ENCODE assay signal across 26 cellular contexts in the genomic region with DNA sequence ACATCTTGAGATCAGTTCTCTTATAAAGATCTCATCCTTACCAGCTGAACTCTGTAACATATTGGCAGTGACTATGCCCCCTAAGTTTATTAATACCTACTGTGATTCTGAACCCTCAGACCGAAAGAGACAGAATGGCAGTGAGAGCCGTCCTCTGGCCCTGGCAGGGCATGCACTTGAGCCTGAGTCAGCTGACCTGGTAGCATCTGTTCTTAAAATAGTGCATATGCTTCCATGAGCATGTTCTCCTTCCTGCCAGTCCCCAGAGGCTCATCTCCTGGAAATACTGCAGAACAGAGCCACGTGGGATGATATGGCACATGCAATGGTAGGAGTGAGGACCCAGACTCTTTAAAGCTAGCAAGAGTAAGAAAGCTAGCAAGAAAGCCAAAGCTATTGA. TPM values are rescaled to one million over a fixed set of nuclear protein-coding genes. Genes with fewer than 3 reads are reported as not detected.
DNase-seq lines count a peak whose midpoint lies in the region; ATAC-seq and TF ChIP-seq lines count a peak whose summit lies in the region.
"Had no signal": no experiment of that assay in that cellular context is flagged by ENCODE, and none has a peak within 500 bp of the region (broad histone marks: within the 10 kb centered on the region; RNA-seq: fewer than 3 reads in every experiment).

No MANE protein-coding gene starts in this region.

- H3K9ac ChIP-seq in SK-N-SH (no peak overlapping the region), skeletal muscle tissue (ENCODE audit: low read depth in 1 of 3, low read length in 3 of 3) (no peak overlapping the region)

- H3K36me3 ChIP-seq in SK-N-SH (replicated peaks in 1 of 2; ENCODE audit: control insufficient read depth in 1 of 2, insufficient read depth in 2 of 2, low read length in 1 of 2) (peaks cover 4 to 9% of the 10 kb centered on the region in 2 experiments), skeletal muscle tissue (ENCODE audit: control insufficient read depth in 3 of 3, insufficient read depth in 3 of 3, low read length in 3 of 3) (peaks cover 3 to 14% (median 9%) of the 10 kb centered on the region in 3 donors)
- H3K36me3 ChIP-seq: breast epithelium, left lung, sigmoid colon, SJSA1, tibial artery, vagina had no signal

- no peak for TF ChIP-seq EP300 in SK-N-SH (IDR thresholded peaks at IDR 0.05; ENCODE audit: borderline replicate concordance in 1 of 2, low read depth in 1 of 2, low read length in 1 of 2)

- TF ChIP-seq CTCF in SK-N-SH (IDR thresholded peaks at IDR 0.05): no peak

- no peaks in the 10 kb centered on the region for H3K79me2 ChIP-seq in SK-N-SH (ENCODE audit: insufficient read depth)

- CTCF ChIA-PET in SK-N-SH (lab: Yijun Ruan, JAX): interaction anchor here (1.2 kb wide), 1 partner anchor 60 kb away, joined by 3 read pairs; a partner anchor contains a TSS

- H3K4me2 ChIP-seq in SK-N-SH: peak overlapping the region; percentile 20; the same call in 1 of the 2 replicates

- H3K9me3 ChIP-seq in SK-N-SH (no peaks in the 10 kb centered on the region), skeletal muscle tissue (ENCODE audit: control insufficient read depth in 3 of 3, low read length in 3 of 3) (no peaks in the 10 kb centered on the region)
- H3K9me3 ChIP-seq: breast epithelium, left lung, sigmoid colon, SJSA1, vagina had no signal

- H3F3A ChIP-seq in SK-N-SH (replicated peaks; ENCODE audit: insufficient read depth): peaks cover 21% of the 10 kb centered on the region

- no peaks in the 10 kb centered on the region for H3K9me2 ChIP-seq in SK-N-SH

- H3K4me1 ChIP-seq in SK-N-SH (ENCODE audit: control insufficient read depth in 1 of 2, insufficient read depth in 2 of 2, low read depth in 1 of 2, low read length in 1 of 2) (peaks cover 2 to 17% of the 10 kb centered on the region in 2 experiments; a peak in 3 of 4 replicates), skeletal muscle tissue (ENCODE audit: control insufficient read depth in 3 of 3, insufficient read depth in 3 of 3, low read length in 3 of 3) (peaks cover 17 to 32% (median 32%) of the 10 kb centered on the region in 3 donors)
- H3K4me1 ChIP-seq: breast epithelium, sigmoid colon, vagina had no signal

- WGBS in SK-N-SH (ENCODE audit: low lambda C conversion rate): 54% methylated on average over 3 of the region's 3 CpGs

- POLR2A ChIA-PET in SK-N-SH (lab: Yijun Ruan, JAX): no interaction called here

- H3K27ac ChIP-seq in SK-N-SH (ENCODE audit: low read depth in 2 of 2, low read length in 1 of 2) (no peak overlapping the region), skeletal muscle tissue (ENCODE audit: low read depth, low read length) (peak overlapping the region; percentile 70)
- H3K27ac ChIP-seq: breast epithelium, left lung, sigmoid colon, SJSA1, tibial artery, vagina had no signal

- no peaks in the 10 kb centered on the region for H3K27me3 ChIP-seq in SK-N-SH (ENCODE audit: insufficient read depth)
- no peaks in the 10 kb centered on the region for H3K27me3 ChIP-seq in skeletal muscle tissue (ENCODE audit: control insufficient read depth in 3 of 3, insufficient read depth in 3 of 3, low read length in 3 of 3)
- H3K27me3 ChIP-seq: breast epithelium, left lung, sigmoid colon, SJSA1, tibial artery, vagina had no signal

- intact Hi-C loops in left ventricle myocardium superior (cut with micrococcal nuclease): loop anchor here (10.0 kb wide), 1 partner anchor 51 kb away; no protein-coding TSS in a partner anchor

- peak; percentile 92 for ATAC-seq in left ventricle myocardium superior
- ATAC-seq: activated CD8-positive, alpha-beta T cell treated with anti-CD3 and anti-CD28 coated beads, Interleukin-2, amount 10 ng/mL, durations not matched to agents 7 days and 5 days; HCT116; left lung; Panc1 had no signal

- no peak overlapping the region for H3K4me3 ChIP-seq in SK-N-SH (ENCODE audit: low read depth in 2 of 2, low read length in 1 of 2)
- H3K4me3 ChIP-seq in skeletal muscle tissue (ENCODE audit: low read length in 3 of 3): no peak overlapping the region
- H3K4me3 ChIP-seq: breast epithelium, left lung, sigmoid colon, SJSA1, tibial artery, vagina had no signal

- H2AFZ ChIP-seq in SK-N-SH (ENCODE audit: low read depth): peak overlapping the region; percentile 26; the same call in 1 of the 2 replicates

- DNase-seq in SHP77 (lab: John Stamatoyannopoulos, UW) (peak; percentile 6 to 27), SHP77 treated with DMSO at 0.1 percent for 48 hours (lab: John Stamatoyannopoulos, UW) (no peak), SK-N-SH (no peak), left ventricle myocardium superior (peak; percentile 75), T1000 (lab: John Stamatoyannopoulos, UW) (no peak), NCI-H1436 treated with DMSO at 0.1 percent for 48 hours (lab: John Stamatoyannopoulos, UW) (no peak)
- no peak for DNase-seq in activated CD8-positive, alpha-beta memory T cell treated with anti-CD3 and anti-CD28 coated beads for 24 hours
- DNase-seq: activated CD4-positive, alpha-beta T cell treated with anti-CD3 and anti-CD28 coated beads for 1 hour; activated CD8-positive, alpha-beta T cell treated with anti-CD3 and anti-CD28 coated beads, Interleukin-2, amount 10 ng/mL, durations not matched to agents 7 days and 5 days; anterior cingulate cortex; Calu3; DND-41; Kasumi-1; left lung; naive B cell; NCI-H146; NCI-H526; sigmoid colon; stimulated activated CD4-positive, alpha-beta T cell treated with anti-CD3 and anti-CD28 coated beads, Interleukin-4, amount 100 ng/mL, for 24 hours; tibial artery had no signal

- H4K20me1 ChIP-seq in SK-N-SH (ENCODE audit: insufficient read depth): no peaks in the 10 kb centered on the region

- no peak for TF ChIP-seq RAD21 in SK-N-SH (IDR thresholded peaks at IDR 0.05; ENCODE audit: low read length)

TF ChIP-seq in SK-N-SH, 30 proteins besides CTCF, POLR2A, EP300 and RAD21:
- TF ChIP-seq, protein P1, sequence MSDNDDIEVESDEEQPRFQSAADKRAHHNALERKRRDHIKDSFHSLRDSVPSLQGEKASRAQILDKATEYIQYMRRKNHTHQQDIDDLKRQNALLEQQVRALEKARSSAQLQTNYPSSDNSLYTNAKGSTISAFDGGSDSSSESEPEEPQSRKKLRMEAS (IDR thresholded peaks at IDR 0.05; ENCODE audit: low read depth): 0 out of 2 replicates have a peak, but pooled peaks have one; percentile 36
- TF ChIP-seq, protein P2, sequence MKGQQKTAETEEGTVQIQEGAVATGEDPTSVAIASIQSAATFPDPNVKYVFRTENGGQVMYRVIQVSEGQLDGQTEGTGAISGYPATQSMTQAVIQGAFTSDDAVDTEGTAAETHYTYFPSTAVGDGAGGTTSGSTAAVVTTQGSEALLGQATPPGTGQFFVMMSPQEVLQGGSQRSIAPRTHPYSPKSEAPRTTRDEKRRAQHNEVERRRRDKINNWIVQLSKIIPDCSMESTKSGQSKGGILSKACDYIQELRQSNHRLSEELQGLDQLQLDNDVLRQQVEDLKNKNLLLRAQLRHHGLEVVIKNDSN (IDR thresholded peaks at IDR 0.05; ENCODE audit: borderline replicate concordance, low read depth): peak; percentile 45; the same call in 1 of the 2 replicates
- TF ChIP-seq, protein P3, sequence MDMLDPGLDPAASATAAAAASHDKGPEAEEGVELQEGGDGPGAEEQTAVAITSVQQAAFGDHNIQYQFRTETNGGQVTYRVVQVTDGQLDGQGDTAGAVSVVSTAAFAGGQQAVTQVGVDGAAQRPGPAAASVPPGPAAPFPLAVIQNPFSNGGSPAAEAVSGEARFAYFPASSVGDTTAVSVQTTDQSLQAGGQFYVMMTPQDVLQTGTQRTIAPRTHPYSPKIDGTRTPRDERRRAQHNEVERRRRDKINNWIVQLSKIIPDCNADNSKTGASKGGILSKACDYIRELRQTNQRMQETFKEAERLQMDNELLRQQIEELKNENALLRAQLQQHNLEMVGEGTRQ (IDR thresholded peaks at IDR 0.05; ENCODE audit: borderline replicate concordance, low read depth, low read length): no peak
TF ChIP-seq in SK-N-SH: peak in this region for 2.

RNA-seq across cellular contexts. Expression of a gene that starts 59.0 kb away (rescaled TPM):
- 72.5 and 152 TPM in 2 replicates for polyA plus RNA-seq in SK-N-SH (2012; rRNA removed)
- 26.2 and 31.8 TPM in 2 replicates for polyA plus RNA-seq in SK-N-SH (2012; cell fraction: cytosol; rRNA removed)
- 604 and 757 TPM in 2 replicates for polyA plus RNA-seq in SK-N-SH (2012; cell fraction: nucleus; rRNA removed)
- total RNA-seq in left ventricle myocardium superior (53.8 TPM), skeletal muscle tissue (49.1 TPM)

Comparison
In these comparisons a context has a peak if more than half of its experiments do, and no peak if none do; other contexts are left out.
1. DNase-seq: peak in SHP77 (2 of 2) and left ventricle myocardium superior (single experiment); none in SHP77 treated with DMSO at 0.1 percent for 48 hours (single experiment), SK-N-SH (single experiment), T1000 (single experiment), NCI-H1436 treated with DMSO at 0.1 percent for 48 hours (single experiment) and activated CD8-positive, alpha-beta memory T cell treated with anti-CD3 and anti-CD28 coated beads for 24 hours (single experiment).